ENCODE assay signal across 11 cellular contexts in the genomic region with DNA sequence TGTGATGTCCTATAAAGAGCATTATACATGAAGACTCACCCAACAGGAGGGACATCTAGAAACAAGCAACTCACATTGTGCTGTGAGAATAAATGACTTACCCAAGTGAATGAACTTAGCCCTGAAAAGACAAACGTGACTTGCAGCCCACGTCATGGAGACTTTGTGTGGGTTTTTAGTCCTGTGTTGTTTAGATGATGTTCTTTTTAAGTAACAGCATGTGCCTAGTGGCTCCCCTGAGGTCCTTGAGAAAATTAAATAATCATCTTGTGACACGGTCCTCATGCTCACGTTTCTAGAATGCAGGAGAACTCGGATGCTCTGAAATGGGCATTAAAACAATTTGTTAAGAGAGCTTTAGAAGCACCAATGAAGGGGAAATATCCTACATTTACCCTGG.
DNase-seq lines count a peak whose midpoint lies in the region; ATAC-seq and TF ChIP-seq lines count a peak whose summit lies in the region.
"Had no signal": no experiment of that assay in that cellular context is flagged by ENCODE, and none has a peak within 500 bp of the region (broad histone marks: within the 10 kb centered on the region; RNA-seq: fewer than 3 reads in every experiment).

No MANE protein-coding gene starts in this region.

- no peak for DNase-seq in SJSA1 (ENCODE audit: low read depth in 1 of 2, low spot score in 2 of 2)
- DNase-seq in esophagus muscularis mucosa (ENCODE audit: extremely low spot score): no peak
- DNase-seq in thoracic aorta (ENCODE audit: low spot score): no peak
- DNase-seq in inferior parietal cortex (ENCODE audit: extremely low spot score): no peak
- no peak for DNase-seq in stimulated activated CD4-positive, alpha-beta T cell treated with anti-CD3 and anti-CD28 coated beads, Interleukin-1b, Interleukin-23, amount 100 ng/mL, for 48 hours
- DNase-seq in globus pallidus (ENCODE audit: low spot score): no peak
- DNase-seq in ureter (ENCODE audit: low spot score): no peak
- DNase-seq: NCI-H748 treated with DMSO at 0.1 percent for 48 hours, T-helper 2 cell had no signal

- TF ChIP-seq POLR2A in esophagus muscularis mucosa (IDR thresholded peaks at IDR 0.05; ENCODE audit: low read depth): peak; percentile 25

- peak overlapping the region; percentile 62 for H3K9ac ChIP-seq in muscle layer of colon (ENCODE audit: low read length)
- H3K9ac ChIP-seq: KMS-11 had no signal

- H3K27me3 ChIP-seq in SJSA1 (replicated peaks): no peaks in the 10 kb centered on the region
- no peaks in the 10 kb centered on the region for H3K27me3 ChIP-seq in esophagus muscularis mucosa
- H3K27me3 ChIP-seq in muscle layer of colon (ENCODE audit: control insufficient read depth in 1 of 2, insufficient read depth in 2 of 2, low read length in 2 of 2): no peaks in the 10 kb centered on the region
- no peaks in the 10 kb centered on the region for H3K27me3 ChIP-seq in thoracic aorta (replicated peaks; ENCODE audit: insufficient read depth)

- no peaks in the 10 kb centered on the region for H3K36me3 ChIP-seq in SJSA1
- H3K36me3 ChIP-seq in esophagus muscularis mucosa: no peaks in the 10 kb centered on the region
- H3K36me3 ChIP-seq in muscle layer of colon (ENCODE audit: insufficient read depth, low read length): no peaks in the 10 kb centered on the region
- H3K36me3 ChIP-seq in thoracic aorta: no peaks in the 10 kb centered on the region

- no peak for ATAC-seq in thoracic aorta (ENCODE audit: insufficient number of reproducible peaks, low FRiP score, low read depth)

- no peak overlapping the region for H3K4me3 ChIP-seq in SJSA1
- H3K4me3 ChIP-seq in esophagus muscularis mucosa: peak overlapping the region; percentile 50 to 65 (median 54)
- peak overlapping the region in 1 of 2 donors; percentile 69 for H3K4me3 ChIP-seq in muscle layer of colon (ENCODE audit: low read depth in 1 of 2, low read length in 2 of 2)
- peak overlapping the region; percentile 69 for H3K4me3 ChIP-seq in thoracic aorta

- H3K4me1 ChIP-seq in SJSA1 (replicated peaks): peaks cover 28% of the 10 kb centered on the region
- H3K4me1 ChIP-seq in esophagus muscularis mucosa: peaks cover 21 to 55% (median 40%) of the 10 kb centered on the region in 4 donors
- peaks cover 31% of the 10 kb centered on the region for H3K4me1 ChIP-seq in muscle layer of colon (ENCODE audit: insufficient read depth, low read length)
- H3K4me1 ChIP-seq in thoracic aorta (ENCODE audit: control insufficient read depth in 1 of 2, low read depth in 2 of 2): peaks cover 4 to 38% of the 10 kb centered on the region in 2 donors

- H3K27ac ChIP-seq in SJSA1 (peak overlapping the region; percentile 79; the same call in 1 of the 2 replicates), esophagus muscularis mucosa (replicated peaks in 1 of 4) (peak overlapping the region; percentile 81 to 87 (median 86)), muscle layer of colon (ENCODE audit: low read depth, low read length) (peak overlapping the region; percentile 83), thoracic aorta (peak overlapping the region; percentile 73 to 76)
- H3K27ac ChIP-seq: KMS-11 had no signal

- 41% methylated on average over 5 of the region's 5 CpGs for WGBS in esophagus muscularis mucosa

- intact Hi-C loops in esophagus muscularis mucosa (cut with DNase I): no loop called here

- TF ChIP-seq CTCF in esophagus muscularis mucosa (IDR thresholded peaks at IDR 0.05) (no peak), thoracic aorta (IDR thresholded peaks at IDR 0.05) (no peak)

- H3K9me3 ChIP-seq in SJSA1 (replicated peaks): no peaks in the 10 kb centered on the region
- no peaks in the 10 kb centered on the region for H3K9me3 ChIP-seq in esophagus muscularis mucosa
- H3K9me3 ChIP-seq in muscle layer of colon (ENCODE audit: low read length): no peaks in the 10 kb centered on the region
- H3K9me3 ChIP-seq in thoracic aorta: no peaks in the 10 kb centered on the region

- no peak for TF ChIP-seq EP300 in esophagus muscularis mucosa (IDR thresholded peaks at IDR 0.05)
